In the genomic region with DNA sequence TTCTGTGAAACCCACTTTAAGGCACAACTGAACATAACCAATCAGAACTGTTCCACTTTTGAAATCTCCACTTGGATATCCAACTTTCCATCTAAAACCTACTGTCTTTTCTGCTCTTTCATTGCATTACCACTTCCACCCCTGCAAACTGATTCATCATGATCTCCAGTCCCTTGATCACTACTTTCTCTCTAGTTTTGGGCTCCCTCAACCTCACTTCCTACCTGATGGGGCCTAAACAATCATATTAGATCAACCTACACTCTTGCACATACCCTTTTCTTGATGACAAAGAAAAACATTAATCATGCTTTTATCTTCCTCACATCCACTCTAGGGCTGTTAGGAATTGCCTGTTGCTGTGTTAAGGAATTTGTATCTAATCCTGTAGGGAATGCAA, we compare ENCODE assay signal across 15 cellular contexts.
"Had no signal": no experiment of that assay in that cellular context is flagged by ENCODE, and none has a peak within 500 bp of the region (broad histone marks: within the 10 kb centered on the region; RNA-seq: fewer than 3 reads in every experiment).

No MANE protein-coding gene starts in this region.

- H3K4me1 Mint-ChIP-seq: activated CD4-positive, alpha-beta memory T cell treated with anti-CD3 and anti-CD28 coated beads, Interleukin-2, amount 10 ng/mL, durations not matched to agents 7 days and 5 days had no signal

- H3K27me3 Mint-ChIP-seq: activated CD4-positive, alpha-beta memory T cell treated with anti-CD3 and anti-CD28 coated beads, Interleukin-2, amount 10 ng/mL, durations not matched to agents 7 days and 5 days; activated naive CD8-positive, alpha-beta T cell; T-helper 17 cell had no signal

- H3K27ac Mint-ChIP-seq: activated CD4-positive, alpha-beta memory T cell treated with anti-CD3 and anti-CD28 coated beads, Interleukin-2, amount 10 ng/mL, durations not matched to agents 7 days and 5 days; activated naive CD8-positive, alpha-beta T cell; activated T-helper 2 cell treated with anti-CD3 and anti-CD28 coated beads, Interferon-gamma antibody, Interleukin-2, Interleukin-4, amounts not matched to agents 10 μg/mL and 5 μg/mL and 100 μg/mL, durations not matched to agents 14 hours and 24 hours and 36 hours; T-helper 17 cell had no signal

- H3K9me3 Mint-ChIP-seq: activated CD4-positive, alpha-beta memory T cell treated with anti-CD3 and anti-CD28 coated beads, Interleukin-2, amount 10 ng/mL, durations not matched to agents 7 days and 5 days; activated T-helper 2 cell treated with anti-CD3 and anti-CD28 coated beads, Interferon-gamma antibody, Interleukin-2, Interleukin-4, amounts not matched to agents 10 μg/mL and 5 μg/mL and 100 μg/mL, durations not matched to agents 14 hours and 24 hours and 36 hours; natural killer cell had no signal

- H3K4me3 Mint-ChIP-seq: activated CD4-positive, alpha-beta memory T cell treated with anti-CD3 and anti-CD28 coated beads, Interleukin-2, amount 10 ng/mL, durations not matched to agents 7 days and 5 days; activated naive CD8-positive, alpha-beta T cell; natural killer cell; T-helper 17 cell had no signal

- ATAC-seq: left cardiac atrium, natural killer cell, sciatic nerve, T-helper 17 cell had no signal

- H3K36me3 Mint-ChIP-seq: natural killer cell had no signal

- DNase-seq: activated CD4-positive, alpha-beta memory T cell treated with anti-CD3 and anti-CD28 coated beads, Interleukin-2, amount 10 ng/mL, durations not matched to agents 7 days and 5 days; anterior cingulate cortex; brain microvascular endothelial cell; central memory CD4-positive, alpha-beta T cell; dorsolateral prefrontal cortex; left cardiac atrium; natural killer cell; stimulated activated CD4-positive, alpha-beta T cell treated with anti-CD3 and anti-CD28 coated beads, Interleukin-4, amount 100 ng/mL, for 1 hour; substantia nigra; T-helper 17 cell; tibial artery; WERI-Rb-1 had no signal
